7 cellular contexts compared by ENCODE assay signal in the genomic region with DNA sequence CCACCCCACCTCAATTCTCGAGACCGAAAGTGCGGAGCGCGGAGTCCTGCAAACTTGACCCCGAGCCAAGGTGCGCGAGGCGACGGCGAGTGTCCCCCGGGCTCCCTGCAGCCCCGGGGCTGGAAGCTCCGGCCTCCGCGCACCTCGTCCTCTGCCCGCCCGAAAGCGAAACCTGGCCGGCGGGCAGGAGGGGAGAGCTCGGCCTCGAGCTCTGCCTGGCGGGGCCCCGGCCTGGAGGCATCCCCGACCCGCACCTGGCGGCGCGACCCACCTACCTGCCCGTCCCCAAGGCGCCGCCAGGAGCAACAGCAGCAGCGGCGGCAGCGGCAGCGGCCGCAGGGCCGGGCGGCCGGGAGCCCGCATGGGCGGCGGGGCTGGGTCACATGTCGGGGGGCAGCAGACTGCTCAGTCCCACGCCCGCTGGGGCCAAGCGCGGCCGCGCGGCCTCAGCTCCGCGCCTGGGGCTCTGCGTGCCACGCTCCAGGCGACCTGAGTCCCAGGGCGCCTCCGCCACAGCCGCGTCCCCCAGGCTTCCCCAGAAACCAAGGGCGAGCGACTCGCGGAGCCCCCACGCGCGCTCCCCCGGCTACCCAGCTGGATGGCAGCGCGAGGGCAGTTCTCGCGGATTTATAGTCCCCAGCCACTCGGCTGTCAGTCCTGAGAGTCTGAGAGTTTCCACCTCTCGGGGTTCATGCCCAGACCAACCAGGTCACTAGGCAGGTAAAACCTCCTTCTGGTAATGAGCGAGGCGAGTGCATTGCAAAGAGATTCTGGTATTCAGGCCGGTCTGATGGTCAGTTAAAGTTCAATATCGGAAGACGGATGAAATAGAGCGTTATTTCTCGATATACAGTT. TPM values are rescaled to one million over a fixed set of nuclear protein-coding genes. Genes with fewer than 3 reads are reported as not detected.
DNase-seq lines count a peak whose midpoint lies in the region; ATAC-seq and TF ChIP-seq lines count a peak whose summit lies in the region.

A gene with protein sequence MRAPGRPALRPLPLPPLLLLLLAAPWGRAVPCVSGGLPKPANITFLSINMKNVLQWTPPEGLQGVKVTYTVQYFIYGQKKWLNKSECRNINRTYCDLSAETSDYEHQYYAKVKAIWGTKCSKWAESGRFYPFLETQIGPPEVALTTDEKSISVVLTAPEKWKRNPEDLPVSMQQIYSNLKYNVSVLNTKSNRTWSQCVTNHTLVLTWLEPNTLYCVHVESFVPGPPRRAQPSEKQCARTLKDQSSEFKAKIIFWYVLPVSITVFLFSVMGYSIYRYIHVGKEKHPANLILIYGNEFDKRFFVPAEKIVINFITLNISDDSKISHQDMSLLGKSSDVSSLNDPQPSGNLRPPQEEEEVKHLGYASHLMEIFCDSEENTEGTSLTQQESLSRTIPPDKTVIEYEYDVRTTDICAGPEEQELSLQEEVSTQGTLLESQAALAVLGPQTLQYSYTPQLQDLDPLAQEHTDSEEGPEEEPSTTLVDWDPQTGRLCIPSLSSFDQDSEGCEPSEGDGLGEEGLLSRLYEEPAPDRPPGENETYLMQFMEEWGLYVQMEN (minus strand): TSS at position 600 of the 855 bp plus-strand sequence. CDS start 237 bp downstream, at position 363.

- no peak for DNase-seq in GM12864 (ENCODE audit: low read depth)
- DNase-seq in Karpas-422: no peak
- no peak for DNase-seq in brain microvascular endothelial cell
- DNase-seq in iPS-NIHi11 (ENCODE audit: low spot score): peak; percentile 68
- DNase-seq in effector CD4-positive, alpha-beta T cell: no peak

- in situ Hi-C loops in brain microvascular endothelial cell (cut with HindIII; ENCODE audit: low pct_ligation_motif_present, low sequenced_read_pairs): no loop called here

- no peaks in the 10 kb centered on the region for H3K9me2 ChIP-seq in Karpas-422 (replicated peaks; ENCODE audit: insufficient read depth, low read length)

- H3K79me2 ChIP-seq in Karpas-422 (ENCODE audit: low read length): no peaks in the 10 kb centered on the region

- no peaks in the 10 kb centered on the region for H4K20me1 ChIP-seq in Karpas-422 (ENCODE audit: insufficient read depth, low read depth, low read length)

- H3K4me1 ChIP-seq in Karpas-422 (ENCODE audit: low read length): peaks cover 12% of the 10 kb centered on the region; the same call in 1 of the 2 replicates
- peaks cover 2 to 8% (median 7%) of the 10 kb centered on the region in 3 donors for H3K4me1 ChIP-seq in skeletal muscle tissue (ENCODE audit: control insufficient read depth in 3 of 3, insufficient read depth in 3 of 3, low read length in 3 of 3)

- peak within 1 kb of the TSS; percentile 72 for H3K4me3 ChIP-seq in GM12864 (ENCODE audit: low read depth, low read length)
- peak within 1 kb of the TSS; percentile 69 for H3K4me3 ChIP-seq in Karpas-422 (ENCODE audit: low read length)
- peak within 1 kb of the TSS; percentile 69 for H3K4me3 ChIP-seq in brain microvascular endothelial cell (ENCODE audit: low read depth, low read length)
- H3K4me3 ChIP-seq in skeletal muscle tissue (ENCODE audit: low read length in 3 of 3): peak within 1 kb of the TSS; percentile 72 to 80 (median 75)

- H3K27ac ChIP-seq in Karpas-422 (ENCODE audit: low read length) (no peak within 1 kb of the TSS), brain microvascular endothelial cell (no peak within 1 kb of the TSS), skeletal muscle tissue (ENCODE audit: low read depth, low read length) (no peak within 1 kb of the TSS)

- ATAC-seq in GM18502 (IDR thresholded peaks at IDR 0.05; ENCODE audit: poor library complexity, unreplicated experiment): no peak

- peak within 1 kb of the TSS; percentile 68; the same call in 1 of the 2 replicates for H2AFZ ChIP-seq in Karpas-422 (ENCODE audit: low read length)

- H3K36me3 ChIP-seq in Karpas-422 (ENCODE audit: insufficient read depth, low read length) (no peaks in the 10 kb centered on the region), brain microvascular endothelial cell (replicated peaks) (no peaks in the 10 kb centered on the region), skeletal muscle tissue (ENCODE audit: control insufficient read depth in 3 of 3, insufficient read depth in 3 of 3, low read length in 3 of 3) (no peaks in the 10 kb centered on the region)

- peak within 1 kb of the TSS; percentile 47 for H3K9ac ChIP-seq in Karpas-422 (ENCODE audit: low read length)
- H3K9ac ChIP-seq in skeletal muscle tissue (ENCODE audit: low read depth in 1 of 3, low read length in 3 of 3): peak within 1 kb of the TSS in 2 of 3 donors; percentile 52 to 74

- TF ChIP-seq CTCF in GM12864 (IDR thresholded peaks at IDR 0.05; ENCODE audit: low read depth, low read length, missing control alignments): no peak
- TF ChIP-seq CTCF in brain microvascular endothelial cell (IDR thresholded peaks at IDR 0.05; ENCODE audit: low read depth, low read length, missing control alignments): no peak

- peak within 1 kb of the TSS; percentile 81 for H3K4me2 ChIP-seq in Karpas-422 (ENCODE audit: low read depth, low read length, poor library complexity, severe bottlenecking)

- H3K9me3 ChIP-seq in Karpas-422 (ENCODE audit: low read length) (no peaks in the 10 kb centered on the region), skeletal muscle tissue (ENCODE audit: control insufficient read depth in 3 of 3, low read length in 3 of 3) (no peaks in the 10 kb centered on the region)

- H3K27me3 ChIP-seq in Karpas-422 (ENCODE audit: low read length) (no peaks in the 10 kb centered on the region), brain microvascular endothelial cell (replicated peaks) (peaks cover 2% of the 10 kb centered on the region), skeletal muscle tissue (ENCODE audit: control insufficient read depth in 3 of 3, insufficient read depth in 3 of 3, low read length in 3 of 3) (peaks cover 22 to 38% (median 36%) of the 10 kb centered on the region in 3 donors)

RNA-seq across cellular contexts. Expression of the gene that starts here (rescaled TPM):
- total RNA-seq in Karpas-422 (2014; rRNA removed; shearing (Covaris generic); ENCODE audit: low replicate concordance): not detected in 2 replicates
- total RNA-seq in skeletal muscle tissue: 9.9 TPM

Comparison
In these comparisons a context has a peak if more than half of its experiments do, and no peak if none do; other contexts are left out.
1. RNA of the gene that starts here (total RNA-seq): 9.9 TPM in skeletal muscle tissue (single experiment); not detected in Karpas-422; every median in the first group is over 10 times any median in the second.
2. Peak in every context shown above with its lines, with median percentiles within 50 percentile points of each other: H3K4me3 ChIP-seq.